ENCODE assay signal across 20 cellular contexts in the genomic region with DNA sequence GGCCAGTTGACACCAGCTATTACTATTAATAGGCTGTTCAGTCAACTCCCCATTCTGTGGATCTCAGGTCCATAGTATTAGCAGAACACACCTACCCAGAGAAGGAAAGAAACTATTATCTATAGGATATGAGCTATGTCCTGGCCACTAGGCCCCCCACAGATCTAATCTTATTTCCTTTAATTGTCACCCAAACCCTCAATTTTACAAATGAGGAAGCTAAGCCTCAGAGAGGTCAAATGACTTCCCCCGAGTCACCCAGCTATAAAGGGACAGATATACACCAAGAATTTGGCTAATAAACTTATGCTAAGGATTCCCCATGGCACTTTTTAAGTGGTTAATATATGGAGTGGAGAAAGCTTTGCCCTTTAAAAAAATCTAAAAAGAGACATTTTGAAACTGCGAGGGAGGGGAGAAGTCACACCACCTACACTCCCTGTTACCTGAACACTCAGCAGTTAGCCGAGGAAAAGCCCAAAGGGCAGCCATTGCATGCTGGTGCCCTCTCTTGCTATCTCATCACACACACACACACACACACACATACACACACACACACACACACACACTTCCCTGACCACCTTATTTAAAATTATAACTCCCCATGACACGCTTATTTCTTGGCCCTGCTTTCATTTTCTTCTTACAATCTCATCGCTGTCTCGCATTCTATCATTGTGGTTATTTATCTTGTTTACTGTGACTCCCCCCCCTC.
DNase-seq lines count a peak whose midpoint lies in the region; ATAC-seq, FAIRE-seq and TF ChIP-seq lines count a peak whose summit lies in the region.
"Had no signal": no experiment of that assay in that cellular context is flagged by ENCODE, and none has a peak within 500 bp of the region (broad histone marks: within the 10 kb centered on the region; RNA-seq: fewer than 3 reads in every experiment).

No MANE protein-coding gene starts in this region.

- H3K36me3 ChIP-seq in DOHH2 (ENCODE audit: control insufficient read depth, low read length) = peaks cover 7% of the 10 kb centered on the region
- H3K36me3 ChIP-seq in OCI-LY7 (ENCODE audit: insufficient read depth, low read length) = peaks cover 8% of the 10 kb centered on the region
- H3K36me3 ChIP-seq in endothelial cell of umbilical vein (ENCODE audit: control insufficient read depth in 2 of 2, extremely low read depth in 1 of 2, insufficient read depth in 2 of 2, low read length in 2 of 2) = no peaks in the 10 kb centered on the region
- H3K36me3 ChIP-seq: neutrophil, tibial artery had no signal

- BruUV-seq in OCI-LY7 (replicated peaks; lab: Mats Ljungman, UMichigan) = no TSS peak
- BruUV-seq in endothelial cell of umbilical vein (replicated peaks; lab: Mats Ljungman, UMichigan) = no TSS peak

- no peak for DNase-seq in activated CD4-positive, CD25-positive, alpha-beta regulatory T cell treated with anti-CD3 and anti-CD28 coated beads, Interleukin-2, amount 50 U/mL, for 72 hours
- DNase-seq in OCI-LY7 (ENCODE audit: low spot score) (no peak), endothelial cell of umbilical vein (ENCODE audit: low read depth, low spot score) (no peak), Kasumi-1 (lab: John Stamatoyannopoulos, UW) (no peak), OCI-M1 (lab: John Stamatoyannopoulos, UW) (no peak), posterior vena cava (ENCODE audit: low spot score) (no peak)
- DNase-seq: effector CD8-positive, alpha-beta T cell; hippocampal formation; left colon; NCI-H1092 treated with DMSO at 0.1 percent for 48 hours; NCI-H2107; NCI-H774; right cardiac atrium; tibial artery had no signal

- TF ChIP-seq POLR2A in endothelial cell of umbilical vein (IDR thresholded peaks at IDR 0.05; ENCODE audit: low read depth, low read length) = no peak

- H3K9me3 ChIP-seq in DOHH2 (ENCODE audit: control insufficient read depth, insufficient read depth, low read length) (no peaks in the 10 kb centered on the region), OCI-LY7 (ENCODE audit: low read length) (peaks cover 8% of the 10 kb centered on the region; the same call in 1 of the 2 replicates), endothelial cell of umbilical vein (replicated peaks; ENCODE audit: control insufficient read depth, insufficient read depth, low read length) (no peaks in the 10 kb centered on the region)
- H3K9me3 ChIP-seq: neutrophil, tibial artery had no signal

- dilution Hi-C loops in endothelial cell of umbilical vein (cut with MboI; ENCODE audit: extremely low pct_ligation_motif_present, low sequenced_read_pairs) = no loop called here

- no peak for FAIRE-seq in endothelial cell of umbilical vein (lab: Jason Lieb, UNC)
- FAIRE-seq: K562, RCC 7860, TTC549 had no signal

- H3K4me3 ChIP-seq in DOHH2 (ENCODE audit: low read length) (peak overlapping the region; percentile 18), OCI-LY7 (ENCODE audit: low read depth, low read length, poor library complexity, severe bottlenecking) (no peak overlapping the region), endothelial cell of umbilical vein (replicated peaks in 1 of 3; ENCODE audit: insufficient read depth in 1 of 3, low read depth in 1 of 3, low read length in 3 of 3) (no peak overlapping the region)
- H3K4me3 ChIP-seq: K562, tibial artery had no signal

- H3K27ac ChIP-seq in DOHH2 (ENCODE audit: low read depth, low read length) = no peak overlapping the region
- no peak overlapping the region for H3K27ac ChIP-seq in OCI-LY7 (ENCODE audit: low read depth, low read length, poor library complexity, severe bottlenecking)
- H3K27ac ChIP-seq in endothelial cell of umbilical vein (ENCODE audit: insufficient read depth, low read depth, low read length) = no peak overlapping the region
- H3K27ac ChIP-seq: neutrophil, tibial artery had no signal

- no peaks in the 10 kb centered on the region for H3K27me3 ChIP-seq in DOHH2 (ENCODE audit: control insufficient read depth, low read length)
- no peaks in the 10 kb centered on the region for H3K27me3 ChIP-seq in endothelial cell of umbilical vein (ENCODE audit: control insufficient read depth in 2 of 2, insufficient read depth in 2 of 2, low read length in 2 of 2)
- H3K27me3 ChIP-seq: neutrophil had no signal

- H3K9ac ChIP-seq in endothelial cell of umbilical vein (replicated peaks; ENCODE audit: extremely low read depth, insufficient read depth, low read length) = no peak overlapping the region

- H3K4me2 ChIP-seq in DOHH2 (ENCODE audit: low read length) (peak overlapping the region; percentile 35), OCI-LY7 (ENCODE audit: low read length) (peak overlapping the region; percentile 51), endothelial cell of umbilical vein (ENCODE audit: insufficient read depth, low read length) (no peak overlapping the region)

- no peaks in the 10 kb centered on the region for H4K20me1 ChIP-seq in DOHH2 (ENCODE audit: control insufficient read depth, insufficient read depth, low read depth, low read length)
- no peaks in the 10 kb centered on the region for H4K20me1 ChIP-seq in OCI-LY7 (ENCODE audit: insufficient read depth, low read length)
- no peaks in the 10 kb centered on the region for H4K20me1 ChIP-seq in endothelial cell of umbilical vein (replicated peaks; ENCODE audit: control insufficient read depth, extremely low read depth, insufficient read depth, low read length)

- CTCF ChIA-PET in OCI-LY7 (lab: Charles Lee; ENCODE audit: unreplicated experiment) (interaction anchor here (0.6 to 3.0 kb wide), 2 partner anchors 9 to 170 kb away, joined by 6 to 15 read pairs; no protein-coding TSS in a partner anchor), endothelial cell of umbilical vein (lab: Charles Lee) (interaction anchor here (1.2 kb wide), 1 partner anchor 32 kb away, joined by 3 read pairs; no protein-coding TSS in a partner anchor)

- H3K9me1 ChIP-seq in endothelial cell of umbilical vein (replicated peaks; ENCODE audit: control insufficient read depth, extremely low read depth, insufficient read depth, low read length) = no peaks in the 10 kb centered on the region

- no peak for TF ChIP-seq CTCF in DOHH2 (IDR thresholded peaks at IDR 0.05; ENCODE audit: low read depth, low read length, poor library complexity, severe bottlenecking)
- no peak for TF ChIP-seq CTCF in OCI-LY7 (conservative IDR thresholded peaks at IDR 0.05; ENCODE audit: low read length)
- TF ChIP-seq CTCF in endothelial cell of umbilical vein (IDR thresholded peaks at IDR 0.05; ENCODE audit: extremely low read depth in 1 of 2, insufficient read depth in 1 of 2, low read depth in 1 of 2, low read length in 2 of 2) = no peak

- ATAC-seq in activated CD4-positive, CD25-positive, alpha-beta regulatory T cell treated with anti-CD3 and anti-CD28 coated beads, Interleukin-2, amount 50 U/mL, for 24 hours = peak; percentile 66
- ATAC-seq: K562, left colon, right cardiac atrium had no signal

- POLR2A ChIA-PET in OCI-LY7 (lab: Charles Lee) (interaction anchor here (0.7 to 8.6 kb wide), 7 partner anchors 8 to 170 kb away, joined by 3 to 80 read pairs (median 3); no protein-coding TSS in a partner anchor), endothelial cell of umbilical vein (lab: Charles Lee) (no interaction called here)

- H3K4me1 ChIP-seq in DOHH2 (ENCODE audit: control insufficient read depth, low read length) (peaks cover 92% of the 10 kb centered on the region), OCI-LY7 (ENCODE audit: insufficient read depth, low read length, poor library complexity, severe bottlenecking) (peaks cover 56% of the 10 kb centered on the region), endothelial cell of umbilical vein (ENCODE audit: control insufficient read depth, extremely low read depth, insufficient read depth, low read length) (peaks cover 5% of the 10 kb centered on the region)
- H3K4me1 ChIP-seq: tibial artery had no signal

- H2AFZ ChIP-seq in OCI-LY7 (ENCODE audit: low read length) (no peak overlapping the region), endothelial cell of umbilical vein (ENCODE audit: low read depth, low read length) (no peak overlapping the region)

- H3K9me2 ChIP-seq in DOHH2 (replicated peaks; ENCODE audit: control insufficient read depth, low read length) (no peaks in the 10 kb centered on the region), OCI-LY7 (ENCODE audit: insufficient read depth, low read length) (no peaks in the 10 kb centered on the region)

- no peaks in the 10 kb centered on the region for H3K79me2 ChIP-seq in DOHH2 (ENCODE audit: control insufficient read depth, low read length)
- H3K79me2 ChIP-seq in OCI-LY7 (ENCODE audit: insufficient read depth, low read depth, low read length) = no peaks in the 10 kb centered on the region
- no peaks in the 10 kb centered on the region for H3K79me2 ChIP-seq in endothelial cell of umbilical vein (ENCODE audit: control insufficient read depth, insufficient read depth, low read length)

- intact Hi-C loops in OCI-LY7 (cut with micrococcal nuclease; ENCODE audit: unreplicated experiment) = no loop called here
- intact Hi-C loops in endothelial cell of umbilical vein (cut with micrococcal nuclease) = no loop called here
- intact Hi-C loops in posterior vena cava (cut with DNase I) = no loop called here

- peaks cover 6% of the 10 kb centered on the region for H3F3A ChIP-seq in DOHH2 (ENCODE audit: control insufficient read depth, insufficient read depth)

TF ChIP-seq in endothelial cell of umbilical vein, 7 proteins besides CTCF, POLR2A, EP300 and RAD21:
- TF ChIP-seq, protein P1, sequence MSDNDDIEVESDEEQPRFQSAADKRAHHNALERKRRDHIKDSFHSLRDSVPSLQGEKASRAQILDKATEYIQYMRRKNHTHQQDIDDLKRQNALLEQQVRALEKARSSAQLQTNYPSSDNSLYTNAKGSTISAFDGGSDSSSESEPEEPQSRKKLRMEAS (IDR thresholded peaks at IDR 0.05; ENCODE audit: insufficient read depth, insufficient read length) = no peak
- TF ChIP-seq EZH2 (IDR thresholded peaks at IDR 0.05; ENCODE audit: borderline replicate concordance, low read depth, low read length, severe bottlenecking) (no peak), FOS (IDR thresholded peaks at IDR 0.05; ENCODE audit: borderline replicate concordance, insufficient read depth, low read length) (peak; percentile 8), JUN (IDR thresholded peaks at IDR 0.05; ENCODE audit: borderline replicate concordance, insufficient read depth, insufficient read length, low read depth) (no peak), GATA2 (IDR thresholded peaks at IDR 0.05; ENCODE audit: insufficient read depth, insufficient read length, low read depth, low read length) (peak; percentile 83), POLR2AphosphoS5 (IDR thresholded peaks at IDR 0.05; ENCODE audit: insufficient read depth, low read depth, low read length) (no peak), MYC (IDR thresholded peaks at IDR 0.05; ENCODE audit: low read depth, low read length) (no peak)
